Comparison of ENCODE assay signal across 2 cellular contexts in the genomic region with DNA sequence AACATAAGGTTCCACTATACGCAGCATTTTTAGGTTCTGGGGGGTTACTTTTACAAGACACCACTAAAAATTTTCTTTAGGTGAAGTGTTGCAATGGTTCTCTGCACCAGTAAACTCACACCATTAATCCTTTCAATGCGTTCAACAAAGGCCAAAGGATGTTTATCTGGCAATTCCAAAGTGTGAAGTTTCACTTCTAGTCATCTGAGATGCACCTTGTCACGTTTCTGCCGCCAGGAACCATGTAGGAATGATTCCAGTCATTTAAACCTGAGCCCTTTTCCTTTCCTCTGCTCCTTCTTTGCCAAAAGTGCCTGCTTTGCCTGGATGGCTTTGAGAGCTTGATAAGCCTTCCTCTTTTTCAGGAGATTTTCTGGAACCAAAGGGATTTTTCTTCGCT.
TF ChIP-seq lines count a peak whose summit lies in the region.

No MANE protein-coding gene starts in this region.

TF ChIP-seq in HepG2, 621 proteins besides CTCF, POLR2A, EP300 and RAD21:
- TF ChIP-seq ZNF816 (CRISPR knock-in tag; IDR thresholded peaks at IDR 0.05; ENCODE audit: borderline replicate concordance) (no peak), ZNF317 (CRISPR knock-in tag; IDR thresholded peaks at IDR 0.05) (no peak), REPIN1 (CRISPR knock-in tag; IDR thresholded peaks at IDR 0.05; ENCODE audit: borderline replicate concordance, low read depth) (no peak), NFIB (CRISPR knock-in tag; IDR thresholded peaks at IDR 0.05; ENCODE audit: borderline replicate concordance) (no peak), HES4 (CRISPR knock-in tag; IDR thresholded peaks at IDR 0.05; ENCODE audit: borderline replicate concordance) (no peak), SETDB1 (CRISPR knock-in tag; IDR thresholded peaks at IDR 0.05; ENCODE audit: borderline replicate concordance) (no peak), GATA4 (IDR thresholded peaks at IDR 0.05; ENCODE audit: borderline replicate concordance, low read depth) (no peak), ATF7 (IDR thresholded peaks at IDR 0.05) (no peak), ATF7 (CRISPR knock-in tag; IDR thresholded peaks at IDR 0.05) (no peak), FOXJ3 (CRISPR knock-in tag; IDR thresholded peaks at IDR 0.05; ENCODE audit: borderline replicate concordance) (no peak), ZNF720 (CRISPR knock-in tag; IDR thresholded peaks at IDR 0.05) (no peak), MYNN (CRISPR knock-in tag; IDR thresholded peaks at IDR 0.05; ENCODE audit: low read depth) (no peak), ZNF143 (CRISPR knock-in tag; IDR thresholded peaks at IDR 0.05) (no peak)
- TF ChIP-seq, protein P1, sequence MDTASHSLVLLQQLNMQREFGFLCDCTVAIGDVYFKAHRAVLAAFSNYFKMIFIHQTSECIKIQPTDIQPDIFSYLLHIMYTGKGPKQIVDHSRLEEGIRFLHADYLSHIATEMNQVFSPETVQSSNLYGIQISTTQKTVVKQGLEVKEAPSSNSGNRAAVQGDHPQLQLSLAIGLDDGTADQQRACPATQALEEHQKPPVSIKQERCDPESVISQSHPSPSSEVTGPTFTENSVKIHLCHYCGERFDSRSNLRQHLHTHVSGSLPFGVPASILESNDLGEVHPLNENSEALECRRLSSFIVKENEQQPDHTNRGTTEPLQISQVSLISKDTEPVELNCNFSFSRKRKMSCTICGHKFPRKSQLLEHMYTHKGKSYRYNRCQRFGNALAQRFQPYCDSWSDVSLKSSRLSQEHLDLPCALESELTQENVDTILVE (CRISPR knock-in tag; IDR thresholded peaks at IDR 0.05): no peak
- TF ChIP-seq, protein P2, sequence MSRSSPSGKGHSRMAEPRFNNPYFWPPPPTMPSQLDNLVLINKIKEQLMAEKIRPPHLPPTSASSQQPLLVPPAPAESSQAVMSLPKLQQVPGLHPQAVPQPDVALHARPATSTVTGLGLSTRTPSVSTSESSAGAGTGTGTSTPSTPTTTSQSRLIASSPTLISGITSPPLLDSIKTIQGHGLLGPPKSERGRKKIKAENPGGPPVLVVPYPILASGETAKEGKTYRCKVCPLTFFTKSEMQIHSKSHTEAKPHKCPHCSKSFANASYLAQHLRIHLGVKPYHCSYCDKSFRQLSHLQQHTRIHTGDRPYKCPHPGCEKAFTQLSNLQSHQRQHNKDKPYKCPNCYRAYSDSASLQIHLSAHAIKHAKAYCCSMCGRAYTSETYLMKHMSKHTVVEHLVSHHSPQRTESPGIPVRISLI (CRISPR knock-in tag; IDR thresholded peaks at IDR 0.05; ENCODE audit: borderline replicate concordance): no peak

TF ChIP-seq in K562, 482 proteins besides CTCF, POLR2A, EP300 and RAD21:
- TF ChIP-seq, protein P3, sequence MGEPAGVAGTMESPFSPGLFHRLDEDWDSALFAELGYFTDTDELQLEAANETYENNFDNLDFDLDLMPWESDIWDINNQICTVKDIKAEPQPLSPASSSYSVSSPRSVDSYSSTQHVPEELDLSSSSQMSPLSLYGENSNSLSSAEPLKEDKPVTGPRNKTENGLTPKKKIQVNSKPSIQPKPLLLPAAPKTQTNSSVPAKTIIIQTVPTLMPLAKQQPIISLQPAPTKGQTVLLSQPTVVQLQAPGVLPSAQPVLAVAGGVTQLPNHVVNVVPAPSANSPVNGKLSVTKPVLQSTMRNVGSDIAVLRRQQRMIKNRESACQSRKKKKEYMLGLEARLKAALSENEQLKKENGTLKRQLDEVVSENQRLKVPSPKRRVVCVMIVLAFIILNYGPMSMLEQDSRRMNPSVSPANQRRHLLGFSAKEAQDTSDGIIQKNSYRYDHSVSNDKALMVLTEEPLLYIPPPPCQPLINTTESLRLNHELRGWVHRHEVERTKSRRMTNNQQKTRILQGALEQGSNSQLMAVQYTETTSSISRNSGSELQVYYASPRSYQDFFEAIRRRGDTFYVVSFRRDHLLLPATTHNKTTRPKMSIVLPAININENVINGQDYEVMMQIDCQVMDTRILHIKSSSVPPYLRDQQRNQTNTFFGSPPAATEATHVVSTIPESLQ (CRISPR knock-in tag; IDR thresholded peaks at IDR 0.05): no peak
TF ChIP-seq in K562: peak in this region for 0.
